In the genomic region with DNA sequence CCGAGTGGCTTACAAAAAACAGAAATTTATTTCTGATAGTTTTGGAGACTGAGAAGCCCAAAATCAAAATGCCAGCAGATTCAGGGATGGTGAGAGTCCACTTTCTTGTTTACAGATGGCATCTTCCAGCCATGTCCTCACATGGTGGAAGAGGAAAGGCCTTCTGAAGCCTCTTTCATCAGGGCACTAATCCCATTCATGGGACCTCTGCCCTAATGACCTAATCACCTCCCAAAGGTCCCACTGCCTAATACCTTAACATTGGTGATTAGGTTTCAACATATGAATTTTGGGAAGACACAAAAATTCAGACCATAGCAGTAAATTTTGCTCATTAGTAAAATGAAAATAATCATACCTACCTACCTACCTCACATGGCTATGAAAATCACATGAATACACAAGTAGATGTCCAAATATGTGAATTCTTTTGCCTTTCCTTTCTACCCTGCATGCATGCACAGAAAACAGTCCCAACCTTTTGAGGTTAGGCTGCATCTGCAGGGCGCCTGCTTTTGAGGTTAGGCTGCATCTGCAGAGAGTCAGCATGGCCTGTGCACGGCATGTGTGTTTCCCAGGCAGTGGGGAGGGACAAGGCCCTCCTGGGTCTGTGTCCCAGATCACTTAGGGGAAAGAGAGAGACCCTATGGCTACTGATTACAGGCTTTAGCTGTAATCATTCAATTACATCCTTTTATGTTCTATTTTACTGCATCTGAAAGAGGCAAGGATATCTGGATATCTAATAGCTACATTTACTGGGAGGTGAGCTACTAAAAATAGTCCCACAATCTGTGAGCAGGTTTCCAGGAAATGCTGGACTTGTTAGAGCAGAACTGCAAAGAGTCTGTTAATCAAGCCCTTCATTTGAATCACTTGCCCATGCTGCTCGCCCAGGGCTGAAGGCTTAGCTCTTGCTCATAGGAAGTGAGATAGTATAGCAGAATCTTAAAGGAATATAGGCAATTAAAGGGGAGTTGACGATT, we compare ENCODE assay signal across 12 cellular contexts.
DNase-seq lines count a peak whose midpoint lies in the region; ATAC-seq, FAIRE-seq and TF ChIP-seq lines count a peak whose summit lies in the region.
"Had no signal": no experiment of that assay in that cellular context is flagged by ENCODE, and none has a peak within 500 bp of the region (broad histone marks: within the 10 kb centered on the region; RNA-seq: fewer than 3 reads in every experiment).

No MANE protein-coding gene starts in this region.

- H3K56ac ChIP-seq in H1 (replicated peaks; ENCODE audit: insufficient read length, low read depth, low read length): no peak overlapping the region

- no peak overlapping the region for H3K4ac ChIP-seq in H1 (replicated peaks; ENCODE audit: insufficient read length, low read depth, low read length)

- no peak overlapping the region for H3K23ac ChIP-seq in H1 (ENCODE audit: insufficient read length)

- no peak overlapping the region for H4K8ac ChIP-seq in H1 (ENCODE audit: extremely low read depth, insufficient read depth, low read length)

- H2BK12ac ChIP-seq in H1 (ENCODE audit: low read depth, low read length): no peak overlapping the region

- CTCF ChIA-PET in H1 (lab: Charles Lee; ENCODE audit: partially characterized antibody): no interaction called here
- CTCF ChIA-PET in activated CD8-positive, alpha-beta memory T cell treated with anti-CD3 and anti-CD28 coated beads, Interleukin-2, amount 10 ng/mL, durations not matched to agents 7 days and 5 days (lab: Charles Lee): no interaction called here

- no peaks in the 10 kb centered on the region for H3K27me3 Mint-ChIP-seq in progenitor cell of endocrine pancreas
- H3K27me3 Mint-ChIP-seq in activated CD8-positive, alpha-beta memory T cell treated with anti-CD3 and anti-CD28 coated beads, Interleukin-2, amount 10 ng/mL, durations not matched to agents 7 days and 5 days: no peaks in the 10 kb centered on the region

- no peaks in the 10 kb centered on the region for H3K36me3 Mint-ChIP-seq in progenitor cell of endocrine pancreas (ENCODE audit: insufficient read depth)
- no peaks in the 10 kb centered on the region for H3K36me3 Mint-ChIP-seq in activated CD8-positive, alpha-beta memory T cell treated with anti-CD3 and anti-CD28 coated beads, Interleukin-2, amount 10 ng/mL, durations not matched to agents 7 days and 5 days

- no peak overlapping the region for H3K4me2 ChIP-seq in OCI-LY3 (ENCODE audit: low read length)
- no peak overlapping the region for H3K4me2 ChIP-seq in H1 (ENCODE audit: insufficient read depth in 1 of 2, low read depth in 2 of 2, low read length in 2 of 2)

- TF ChIP-seq CTCF in OCI-LY3 (IDR thresholded peaks at IDR 0.05; ENCODE audit: low read depth, low read length) (no peak), H1 (IDR thresholded peaks at IDR 0.05; ENCODE audit: control extremely low read depth in 1 of 3, insufficient read depth in 1 of 3, low read depth in 1 of 3, low read length in 3 of 3) (no peak), progenitor cell of endocrine pancreas (IDR thresholded peaks at IDR 0.05; ENCODE audit: unreplicated experiment) (no peak), testis (IDR thresholded peaks at IDR 0.05) (no peak)

- H2AK5ac ChIP-seq in H1 (ENCODE audit: low read depth, low read length): no peak overlapping the region

- no peak overlapping the region for H4K91ac ChIP-seq in H1 (replicated peaks; ENCODE audit: insufficient read length, low read length)

- no peak overlapping the region for H2BK15ac ChIP-seq in H1 (ENCODE audit: low read length)

- no peaks in the 10 kb centered on the region for H4K20me1 ChIP-seq in OCI-LY3 (ENCODE audit: insufficient read depth, low read length)
- H4K20me1 ChIP-seq in H1 (replicated peaks in 1 of 2; ENCODE audit: control insufficient read depth in 1 of 2, insufficient read depth in 2 of 2, low read length in 2 of 2): no peaks in the 10 kb centered on the region

- no peaks in the 10 kb centered on the region; the same call in 1 of the 2 replicates for H3K4me1 ChIP-seq in OCI-LY3 (ENCODE audit: low read length)
- peaks cover 0 to 12% (median 4%) of the 10 kb centered on the region in 4 experiments; a peak in 4 of 7 replicates for H3K4me1 ChIP-seq in H1 (replicated peaks in 1 of 4; ENCODE audit: control insufficient read depth in 3 of 4, insufficient read depth in 4 of 4, low read length in 3 of 4)
- no peaks in the 10 kb centered on the region for H3K4me1 ChIP-seq in testis

- no peak overlapping the region for H2BK5ac ChIP-seq in H1 (ENCODE audit: low read depth, low read length)

- ATAC-seq in activated CD8-positive, alpha-beta memory T cell treated with anti-CD3 and anti-CD28 coated beads, Interleukin-2, amount 10 ng/mL, durations not matched to agents 7 days and 5 days: no peak
- ATAC-seq: activated T-cell treated with anti-CD3 and anti-CD28 coated beads, Interleukin-2, amount 50 U/mL, for 72 hours had no signal

- POLR2A ChIA-PET in H1 (lab: Charles Lee; ENCODE audit: partially characterized antibody): no interaction called here

- no peak overlapping the region for H4K5ac ChIP-seq in H1 (ENCODE audit: insufficient read length, low read depth, low read length)

- H3K9ac ChIP-seq in OCI-LY3 (ENCODE audit: low read length): no peak overlapping the region
- H3K9ac ChIP-seq in H1 (replicated peaks in 1 of 4; ENCODE audit: extremely low read depth in 1 of 4, low read depth in 3 of 4, low read length in 3 of 4): no peak overlapping the region

- H3K9me3 ChIP-seq in OCI-LY3 (ENCODE audit: insufficient read depth, low read length) (no peaks in the 10 kb centered on the region), H1 (ENCODE audit: insufficient read depth in 2 of 2, low read depth in 1 of 2, low read length in 1 of 2) (no peaks in the 10 kb centered on the region), testis (no peaks in the 10 kb centered on the region)

- no peaks in the 10 kb centered on the region for H3K36me3 ChIP-seq in OCI-LY3 (replicated peaks; ENCODE audit: low read depth, low read length)
- H3K36me3 ChIP-seq in H1 (ENCODE audit: control insufficient read depth in 2 of 4, insufficient read depth in 4 of 4, low read length in 3 of 4): no peaks in the 10 kb centered on the region
- H3K36me3 ChIP-seq in testis (ENCODE audit: low read depth, missing control alignments): no peaks in the 10 kb centered on the region

- H3K27me3 ChIP-seq in OCI-LY3 (ENCODE audit: low read depth, low read length): no peaks in the 10 kb centered on the region
- H3K27me3 ChIP-seq in H1 (replicated peaks in 1 of 4; ENCODE audit: control insufficient read depth in 3 of 4, extremely low read depth in 1 of 4, insufficient read depth in 3 of 4, low read length in 3 of 4): no peaks in the 10 kb centered on the region
- H3K27me3 ChIP-seq in testis: no peaks in the 10 kb centered on the region

- 0 out of 2 replicates have a peak overlapping the region, but pooled peaks have one; percentile 60 for H2AFZ ChIP-seq in OCI-LY3 (ENCODE audit: low read depth, low read length)
- peak overlapping the region; percentile 49; the same call in 1 of the 2 replicates for H2AFZ ChIP-seq in H1 (ENCODE audit: low read length)

- DNase-seq in NCI-H526 (lab: John Stamatoyannopoulos, UW) (peak; percentile 5 to 47), NCI-H526 treated with DMSO at 0.1 percent for 48 hours (lab: John Stamatoyannopoulos, UW) (no peak), H1 (ENCODE audit: low read depth in 1 of 2, low spot score in 2 of 2) (no peak), progenitor cell of endocrine pancreas (ENCODE audit: low spot score, unreplicated experiment) (no peak), activated T-cell treated with anti-CD3 and anti-CD28 coated beads for 4 hours (no peak), testis (no peak)
- no peak for DNase-seq in activated CD8-positive, alpha-beta memory T cell treated with anti-CD3 and anti-CD28 coated beads, Interleukin-2, amount 10 ng/mL, durations not matched to agents 7 days and 5 days
- DNase-seq: ACHN; activated T-cell treated with anti-CD3 and anti-CD28 coated beads, Interleukin-2, amount 50 U/mL, for 72 hours; left cardiac atrium had no signal

- H3K79me2 ChIP-seq in OCI-LY3 (ENCODE audit: low read length): no peaks in the 10 kb centered on the region
- H3K79me2 ChIP-seq in H1 (ENCODE audit: control insufficient read depth in 1 of 2, insufficient read depth in 2 of 2, low read length in 2 of 2): no peaks in the 10 kb centered on the region

- H3K27ac Mint-ChIP-seq in progenitor cell of endocrine pancreas: peak overlapping the region; percentile 46
- H3K27ac Mint-ChIP-seq in activated CD8-positive, alpha-beta memory T cell treated with anti-CD3 and anti-CD28 coated beads, Interleukin-2, amount 10 ng/mL, durations not matched to agents 7 days and 5 days: no peak overlapping the region
- H3K27ac Mint-ChIP-seq: activated T-cell treated with anti-CD3 and anti-CD28 coated beads, Interleukin-2, amount 50 U/mL, for 72 hours had no signal

- TF ChIP-seq POLR2A in H1 (IDR thresholded peaks at IDR 0.05; ENCODE audit: control extremely low read depth in 1 of 2, low read depth in 2 of 2, low read length in 2 of 2) (no peak), testis (IDR thresholded peaks at IDR 0.05) (no peak)

- TF ChIP-seq RAD21 in H1 (IDR thresholded peaks at IDR 0.05 in 1 of 2, conservative IDR thresholded peaks at IDR 0.05 in 1 of 2; ENCODE audit: low read depth in 2 of 2, low read length in 2 of 2): no peak

- no peak overlapping the region for H3K4me3 Mint-ChIP-seq in progenitor cell of endocrine pancreas (ENCODE audit: low read depth)
- no peak overlapping the region for H3K4me3 Mint-ChIP-seq in activated CD8-positive, alpha-beta memory T cell treated with anti-CD3 and anti-CD28 coated beads, Interleukin-2, amount 10 ng/mL, durations not matched to agents 7 days and 5 days
- H3K4me3 Mint-ChIP-seq: activated T-cell treated with anti-CD3 and anti-CD28 coated beads, Interleukin-2, amount 50 U/mL, for 72 hours had no signal

- FAIRE-seq in H1 (lab: Jason Lieb, UNC): no peak

- peaks cover 3% of the 10 kb centered on the region for H3K9me3 Mint-ChIP-seq in progenitor cell of endocrine pancreas (ENCODE audit: low read depth)
- H3K9me3 Mint-ChIP-seq in activated CD8-positive, alpha-beta memory T cell treated with anti-CD3 and anti-CD28 coated beads, Interleukin-2, amount 10 ng/mL, durations not matched to agents 7 days and 5 days (ENCODE audit: low read depth): no peaks in the 10 kb centered on the region
- H3K9me3 Mint-ChIP-seq: activated T-cell treated with anti-CD3 and anti-CD28 coated beads, Interleukin-2, amount 50 U/mL, for 72 hours had no signal

- 84% methylated on average over 5 of the region's 5 CpGs; no CpG with 5 or more reads in 1 of the 2 experiments for WGBS in H1 (ENCODE audit: extremely low coverage in 1 of 2, insufficient coverage in 1 of 2, insufficient read length in 1 of 2, insufficient replicate concordance in 2 of 2, low coverage in 1 of 2, low lambda C conversion rate in 2 of 2, missing lambda C conversion rate in 1 of 2), 2 experiments
- WGBS in testis, 2 donors: 71% methylated on average over 5 of the region's 5 CpGs

- no peak overlapping the region for H3K4me3 ChIP-seq in OCI-LY3 (ENCODE audit: low read length)
- no peak overlapping the region for H3K4me3 ChIP-seq in H1 (ENCODE audit: extremely low read depth in 1 of 4, insufficient read depth in 2 of 4, low read depth in 3 of 4, low read length in 4 of 4)
- no peak overlapping the region for H3K4me3 ChIP-seq in testis
- H3K4me3 ChIP-seq: skin epidermis had no signal

- H3K18ac ChIP-seq in H1 (ENCODE audit: extremely low read depth, low read length): no peak overlapping the region

- TF ChIP-seq EP300 in H1 (IDR thresholded peaks at IDR 0.05; ENCODE audit: borderline replicate concordance in 1 of 2, low read depth in 2 of 2, low read length in 2 of 2): no peak

- no peak overlapping the region for H2BK20ac ChIP-seq in H1 (ENCODE audit: low read length)

- no peak overlapping the region for H3K14ac ChIP-seq in H1 (ENCODE audit: insufficient read length)

- H3K27ac ChIP-seq in OCI-LY3 (ENCODE audit: low read length): no peak overlapping the region
- H3K27ac ChIP-seq in H1 (ENCODE audit: low read depth, low read length): no peak overlapping the region
- H3K27ac ChIP-seq in testis: no peak overlapping the region

- H2BK120ac ChIP-seq in H1 (replicated peaks; ENCODE audit: low read depth, low read length): no peak overlapping the region

- no peaks in the 10 kb centered on the region for H3K23me2 ChIP-seq in H1 (ENCODE audit: low read depth, low read length)

- intact Hi-C loops in testis (cut with DNase I; ENCODE audit: low total_unique reads): no loop called here

- H3K79me1 ChIP-seq in H1 (ENCODE audit: low read depth, low read length): no peaks in the 10 kb centered on the region

- H3K4me1 Mint-ChIP-seq in progenitor cell of endocrine pancreas (ENCODE audit: low read depth): peaks cover 56% of the 10 kb centered on the region
- H3K4me1 Mint-ChIP-seq in activated CD8-positive, alpha-beta memory T cell treated with anti-CD3 and anti-CD28 coated beads, Interleukin-2, amount 10 ng/mL, durations not matched to agents 7 days and 5 days: no peaks in the 10 kb centered on the region

Comparison
In these comparisons a context has a peak if more than half of its experiments do, and no peak if none do; other contexts are left out.
1. DNase-seq: peak in NCI-H526 (2 of 2); none in NCI-H526 treated with DMSO at 0.1 percent for 48 hours (single experiment), H1 (0 of 2), progenitor cell of endocrine pancreas (single experiment), activated T-cell treated with anti-CD3 and anti-CD28 coated beads for 4 hours (single experiment), activated CD8-positive, alpha-beta memory T cell treated with anti-CD3 and anti-CD28 coated beads, Interleukin-2, amount 10 ng/mL, durations not matched to agents 7 days and 5 days (single experiment) and testis (single experiment).